Comparison of ENCODE assay signal across 21 cellular contexts in the genomic region with DNA sequence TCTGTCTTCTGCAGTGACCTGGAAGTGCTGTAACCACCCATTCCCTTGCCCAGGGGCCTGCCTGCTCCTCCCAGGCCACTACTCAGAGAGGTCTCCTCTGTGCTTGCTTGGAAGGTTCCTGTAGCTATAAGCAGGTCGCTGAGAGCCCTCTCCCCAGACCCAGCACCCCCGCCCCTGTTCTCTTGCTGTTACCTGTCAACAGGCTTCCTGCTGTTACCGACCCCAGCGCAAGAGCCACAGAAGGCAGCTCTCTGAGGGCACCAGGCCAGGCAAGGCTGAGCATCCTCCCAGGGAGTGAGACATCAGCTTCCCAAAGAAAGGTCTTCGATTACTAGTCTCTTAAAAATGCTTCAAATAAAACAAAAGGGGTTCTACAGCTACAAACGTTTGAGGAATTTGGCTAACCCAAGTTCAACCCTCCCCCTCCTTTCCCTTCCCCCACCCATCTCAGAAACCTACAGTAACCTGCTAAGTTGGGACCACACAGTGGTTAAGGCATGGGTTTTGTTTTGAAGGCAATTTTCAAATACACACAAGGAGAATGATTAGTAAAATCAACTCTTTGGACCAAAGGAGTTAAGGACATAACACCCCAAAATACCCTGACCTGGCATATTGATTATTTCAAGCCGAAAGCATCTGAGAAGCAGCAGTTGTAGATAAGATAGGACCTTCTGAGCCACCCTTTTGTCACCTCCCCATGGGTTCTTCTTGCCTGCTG.
DNase-seq lines count a peak whose midpoint lies in the region; ATAC-seq, FAIRE-seq and TF ChIP-seq lines count a peak whose summit lies in the region.
"Had no signal": no experiment of that assay in that cellular context is flagged by ENCODE, and none has a peak within 500 bp of the region (broad histone marks: within the 10 kb centered on the region; RNA-seq: fewer than 3 reads in every experiment).

No MANE protein-coding gene starts in this region.

- H3K23ac ChIP-seq in H1 (ENCODE audit: insufficient read length): no peak overlapping the region

- CTCF ChIA-PET in H1 (lab: Charles Lee; ENCODE audit: partially characterized antibody): interaction anchor here (0.7 to 3.5 kb wide), 9 partner anchors 9 to 91 kb away, joined by 3 to 13 read pairs (median 5); no protein-coding TSS in a partner anchor

- POLR2A ChIA-PET in H1 (lab: Charles Lee; ENCODE audit: partially characterized antibody): interaction anchor here (0.9 to 11.2 kb wide), 12 partner anchors 7 to 93 kb away, joined by 3 to 145 read pairs (median 8); a partner anchor contains a TSS

- H3K27ac Mint-ChIP-seq in neural progenitor cell: peak overlapping the region; percentile 72
- H3K27ac Mint-ChIP-seq: activated CD4-positive, alpha-beta T cell treated with anti-CD3 and anti-CD28 coated beads, Interleukin-2, amount 10 ng/mL, durations not matched to agents 7 days and 5 days; activated naive CD4-positive, alpha-beta T cell treated with anti-CD3 and anti-CD28 coated beads for 36 hours had no signal

- no peak for TF ChIP-seq EP300 in H1 (IDR thresholded peaks at IDR 0.05; ENCODE audit: borderline replicate concordance in 1 of 2, low read depth in 2 of 2, low read length in 2 of 2)

- H3K27me3 ChIP-seq in HUES64 (ENCODE audit: insufficient read depth, low read length) (no peaks in the 10 kb centered on the region), H1 (replicated peaks in 1 of 4; ENCODE audit: control insufficient read depth in 3 of 4, extremely low read depth in 1 of 4, insufficient read depth in 3 of 4, low read length in 3 of 4) (no peaks in the 10 kb centered on the region), neural progenitor cell (no peaks in the 10 kb centered on the region)
- H3K27me3 ChIP-seq: ascending aorta, suprapubic skin had no signal

- peak in 1 of 2 experiments; percentile 28; a peak in 1 of 3 replicates for TF ChIP-seq POLR2A in H1 (IDR thresholded peaks at IDR 0.05; ENCODE audit: control extremely low read depth in 1 of 2, low read depth in 2 of 2, low read length in 2 of 2)

- H2BK5ac ChIP-seq in H1 (ENCODE audit: low read depth, low read length): peak overlapping the region; percentile 98

- no peak overlapping the region; the same call in 1 of the 2 replicates for H3K4me3 ChIP-seq in HUES64 (ENCODE audit: low read length)
- peak overlapping the region in 2 of 4 experiments; percentile 8 to 23; a peak in 2 of 8 replicates for H3K4me3 ChIP-seq in H1 (ENCODE audit: extremely low read depth in 1 of 4, insufficient read depth in 2 of 4, low read depth in 3 of 4, low read length in 4 of 4)
- H3K4me3 ChIP-seq in neural progenitor cell: no peak overlapping the region
- H3K4me3 ChIP-seq: ascending aorta, suprapubic skin had no signal

- peaks cover 42% of the 10 kb centered on the region for H3F3A ChIP-seq in neural progenitor cell (ENCODE audit: low read depth)

- H3K27me3 Mint-ChIP-seq in neural progenitor cell (ENCODE audit: insufficient read depth, low read depth): peaks cover 5% of the 10 kb centered on the region
- H3K27me3 Mint-ChIP-seq: activated CD4-positive, alpha-beta T cell treated with anti-CD3 and anti-CD28 coated beads, Interleukin-2, amount 10 ng/mL, durations not matched to agents 7 days and 5 days had no signal

- no peak; a peak in 1 of 4 replicates for TF ChIP-seq CTCF in H1 (IDR thresholded peaks at IDR 0.05; ENCODE audit: control extremely low read depth in 1 of 3, insufficient read depth in 1 of 3, low read depth in 1 of 3, low read length in 3 of 3)
- no peak for TF ChIP-seq CTCF in neural progenitor cell (IDR thresholded peaks at IDR 0.05)

- H3K4me2 ChIP-seq in H1 (ENCODE audit: insufficient read depth in 1 of 2, low read depth in 2 of 2, low read length in 2 of 2): peak overlapping the region; percentile 53 to 61
- H3K4me2 ChIP-seq in neural progenitor cell: peak overlapping the region; percentile 8

- H3K79me1 ChIP-seq in H1 (ENCODE audit: low read depth, low read length): no peaks in the 10 kb centered on the region

- H3K4me1 ChIP-seq in HUES64 (ENCODE audit: insufficient read depth, low read length) (peaks cover 60% of the 10 kb centered on the region), H1 (replicated peaks in 1 of 4; ENCODE audit: control insufficient read depth in 3 of 4, insufficient read depth in 4 of 4, low read length in 3 of 4) (peaks cover 11 to 38% (median 31%) of the 10 kb centered on the region in 4 experiments), neural progenitor cell (peaks cover 45% of the 10 kb centered on the region)
- H3K4me1 ChIP-seq: ascending aorta, suprapubic skin had no signal

- no peaks in the 10 kb centered on the region for H3K9me3 Mint-ChIP-seq in neural progenitor cell
- H3K9me3 Mint-ChIP-seq: activated CD4-positive, alpha-beta T cell treated with anti-CD3 and anti-CD28 coated beads, Interleukin-2, amount 10 ng/mL, durations not matched to agents 7 days and 5 days; activated naive CD4-positive, alpha-beta T cell treated with anti-CD3 and anti-CD28 coated beads for 36 hours had no signal

- no peak for TF ChIP-seq RAD21 in H1 (IDR thresholded peaks at IDR 0.05 in 1 of 2, conservative IDR thresholded peaks at IDR 0.05 in 1 of 2; ENCODE audit: low read depth in 2 of 2, low read length in 2 of 2)

- H3K4me3 Mint-ChIP-seq in neural progenitor cell: no peak overlapping the region
- H3K4me3 Mint-ChIP-seq: activated CD4-positive, alpha-beta T cell treated with anti-CD3 and anti-CD28 coated beads, Interleukin-2, amount 10 ng/mL, durations not matched to agents 7 days and 5 days; activated naive CD4-positive, alpha-beta T cell treated with anti-CD3 and anti-CD28 coated beads for 36 hours had no signal

- FAIRE-seq in H1 (lab: Jason Lieb, UNC): no peak

- 22% methylated on average over 7 of the region's 7 CpGs for WGBS in HUES64
- 29% methylated on average over 7 of the region's 7 CpGs; no CpG with 5 or more reads in 1 of the 2 experiments for WGBS in H1 (ENCODE audit: extremely low coverage in 1 of 2, insufficient coverage in 1 of 2, insufficient read length in 1 of 2, insufficient replicate concordance in 2 of 2, low coverage in 1 of 2, low lambda C conversion rate in 2 of 2, missing lambda C conversion rate in 1 of 2), 2 experiments

- peak overlapping the region; percentile 96 for H4K91ac ChIP-seq in H1 (replicated peaks; ENCODE audit: insufficient read length, low read length)

- H2BK20ac ChIP-seq in H1 (ENCODE audit: low read length): peak overlapping the region; percentile 94

- H3K14ac ChIP-seq in H1 (ENCODE audit: insufficient read length): no peak overlapping the region

- H2AK5ac ChIP-seq in H1 (ENCODE audit: low read depth, low read length): peak overlapping the region; percentile 99

- H3K27ac ChIP-seq in HUES64 (ENCODE audit: low read depth, low read length) (peak overlapping the region; percentile 96), H1 (ENCODE audit: low read depth, low read length) (peak overlapping the region; percentile 80), neural progenitor cell (no peak overlapping the region)
- H3K27ac ChIP-seq: ascending aorta, suprapubic skin had no signal

- H3K56ac ChIP-seq in H1 (replicated peaks; ENCODE audit: insufficient read length, low read depth, low read length): peak overlapping the region; percentile 72

- H2BK12ac ChIP-seq in H1 (ENCODE audit: low read depth, low read length): peak overlapping the region; percentile 96

- peak overlapping the region; percentile 70 for H4K5ac ChIP-seq in H1 (ENCODE audit: insufficient read length, low read depth, low read length)

- H3K9ac ChIP-seq in HUES64 (ENCODE audit: low read depth, low read length) (peak overlapping the region; percentile 67), H1 (replicated peaks in 1 of 4; ENCODE audit: extremely low read depth in 1 of 4, low read depth in 3 of 4, low read length in 3 of 4) (peak overlapping the region in 3 of 4 experiments; percentile 1 to 54 (median 32); a peak in 4 of 7 replicates), neural progenitor cell (no peak overlapping the region)

- peak overlapping the region; percentile 95 for H2BK120ac ChIP-seq in H1 (replicated peaks; ENCODE audit: low read depth, low read length)

- H3K4ac ChIP-seq in H1 (replicated peaks; ENCODE audit: insufficient read length, low read depth, low read length): peak overlapping the region; percentile 98

- H3K36me3 ChIP-seq in HUES64 (ENCODE audit: insufficient read depth, low read length) (no peaks in the 10 kb centered on the region), H1 (ENCODE audit: control insufficient read depth in 2 of 4, insufficient read depth in 4 of 4, low read length in 3 of 4) (no peaks in the 10 kb centered on the region), neural progenitor cell (no peaks in the 10 kb centered on the region)
- H3K36me3 ChIP-seq: ascending aorta, suprapubic skin had no signal

- H3K18ac ChIP-seq in H1 (ENCODE audit: extremely low read depth, low read length): peak overlapping the region; percentile 99

- H4K20me1 ChIP-seq in H1 (replicated peaks in 1 of 2; ENCODE audit: control insufficient read depth in 1 of 2, insufficient read depth in 2 of 2, low read length in 2 of 2) (no peaks in the 10 kb centered on the region), neural progenitor cell (ENCODE audit: low read depth) (no peaks in the 10 kb centered on the region)

- H3K36me3 Mint-ChIP-seq in neural progenitor cell: no peaks in the 10 kb centered on the region

- 0 out of 2 replicates have a peak, but pooled peaks cover 3% of the 10 kb centered on the region for H3K9me3 ChIP-seq in HUES64 (ENCODE audit: insufficient read depth, low read depth, low read length)
- H3K9me3 ChIP-seq in H1 (ENCODE audit: insufficient read depth in 2 of 2, low read depth in 1 of 2, low read length in 1 of 2): peaks cover 2 to 5% of the 10 kb centered on the region in 2 experiments; a peak in 1 of 4 replicates
- no peaks in the 10 kb centered on the region for H3K9me3 ChIP-seq in neural progenitor cell (ENCODE audit: low read depth)
- H3K9me3 ChIP-seq: ascending aorta, suprapubic skin had no signal

- H3K23me2 ChIP-seq in H1 (ENCODE audit: low read depth, low read length): peaks cover 5% of the 10 kb centered on the region

- peak overlapping the region; percentile 72; the same call in 1 of the 2 replicates for H4K8ac ChIP-seq in H1 (ENCODE audit: extremely low read depth, insufficient read depth, low read length)

- H2BK15ac ChIP-seq in H1 (ENCODE audit: low read length): peak overlapping the region; percentile 10; the same call in 1 of the 2 replicates

- H3K79me2 ChIP-seq in H1 (ENCODE audit: control insufficient read depth in 1 of 2, insufficient read depth in 2 of 2, low read length in 2 of 2) (no peaks in the 10 kb centered on the region), neural progenitor cell (ENCODE audit: low read depth) (no peaks in the 10 kb centered on the region)

- DNase-seq in EH (ENCODE audit: low read depth) (peak; percentile 85), H1 (ENCODE audit: low read depth in 1 of 2, low spot score in 2 of 2) (peak in 1 of 2 experiments; percentile 72), neural progenitor cell (ENCODE audit: low spot score) (no peak), SIG-M5 treated with dmso at 0.1 percent for 504 hours (lab: John Stamatoyannopoulos, UW; ENCODE audit: unreplicated experiment) (no peak), DMS53 (lab: John Stamatoyannopoulos, UW) (no peak), NCI-H2171 treated with DMSO at 0.1 percent for 48 hours (lab: John Stamatoyannopoulos, UW) (no peak)
- DNase-seq: activated CD4-positive, alpha-beta T cell treated with anti-CD3 and anti-CD28 coated beads, Interleukin-2, amount 10 ng/mL, durations not matched to agents 7 days and 5 days; activated naive CD4-positive, alpha-beta T cell treated with anti-CD3 and anti-CD28 coated beads for 36 hours; activated T-cell treated with anti-CD3 and anti-CD28 coated beads for 4 hours; AML-193; Calu3; foreskin melanocyte; GOT3; NCI-H2029; NCI-H524 treated with DMSO at 0.1 percent for 48 hours; OCI-M1; stimulated activated CD4-positive, alpha-beta T cell treated with anti-CD3 and anti-CD28 coated beads, Interleukin-4, amount 100 ng/mL, for 24 hours had no signal

- H3K4me1 Mint-ChIP-seq in neural progenitor cell: peaks cover 32% of the 10 kb centered on the region

- H2AFZ ChIP-seq in H1 (ENCODE audit: low read length): no peak overlapping the region
- H2AFZ ChIP-seq in neural progenitor cell (replicated peaks): peak overlapping the region; percentile 20

- ATAC-seq in HG02938 (IDR thresholded peaks at IDR 0.05; ENCODE audit: unreplicated experiment): no peak
